Comparison of ENCODE assay signal across 20 cellular contexts in genomic region chr2:225895126-225895525, GRCh38.
DNase-seq lines count a peak whose midpoint lies in the region; ATAC-seq and TF ChIP-seq lines count a peak whose summit lies in the region.
"Had no signal": no experiment of that assay in that cellular context is flagged by ENCODE, and none has a peak within 500 bp of the region (broad histone marks: within the 10 kb centered on the region; RNA-seq: fewer than 3 reads in every experiment).

No MANE protein-coding gene starts in this region.

- H3K79me1 ChIP-seq in IMR-90 (ENCODE audit: low read depth in 1 of 2, low read length in 2 of 2), result no peaks in the 10 kb centered on the region

- H4K20me1 ChIP-seq in IMR-90 (ENCODE audit: insufficient read depth, low read length) (no peaks in the 10 kb centered on the region), smooth muscle cell (ENCODE audit: low read depth) (no peaks in the 10 kb centered on the region)
- H4K20me1 ChIP-seq: BLaER1 had no signal

- H3K4me3 ChIP-seq in IMR-90 (ENCODE audit: insufficient read depth, low read depth, low read length), result no peak overlapping the region
- no peak overlapping the region for H3K4me3 ChIP-seq in astrocyte of the cerebellum (ENCODE audit: low read depth, low read length)
- no peak overlapping the region for H3K4me3 ChIP-seq in smooth muscle cell
- H3K4me3 ChIP-seq: BLaER1, hepatocyte, PC-9, testis had no signal

- H3K14ac ChIP-seq in IMR-90 (replicated peaks; ENCODE audit: low read depth, low read length), result no peak overlapping the region

- H2AFZ ChIP-seq in IMR-90 (replicated peaks; ENCODE audit: low read length, poor library complexity) (no peak overlapping the region), smooth muscle cell (ENCODE audit: low read depth) (no peak overlapping the region)
- H2AFZ ChIP-seq: hepatocyte, PC-9 had no signal

- CTCF ChIA-PET in IMR-90 (lab: Yijun Ruan, JAX), result interaction anchor here (0.6 to 0.8 kb wide), 2 partner anchors 762 to 907 kb away, joined by 3 to 4 read pairs; no protein-coding TSS in a partner anchor

- TF ChIP-seq CTCF in IMR-90 (conservative IDR thresholded peaks at IDR 0.05; ENCODE audit: low read depth, low read length) (no peak), astrocyte of the cerebellum (IDR thresholded peaks at IDR 0.05; ENCODE audit: low read depth, low read length, missing control alignments) (no peak), smooth muscle cell (IDR thresholded peaks at IDR 0.05; ENCODE audit: borderline replicate concordance, insufficient read depth, poor library complexity, severe bottlenecking) (no peak)

- H2BK15ac ChIP-seq in IMR-90 (ENCODE audit: low read depth, low read length), result peak overlapping the region; percentile 61; the same call in 1 of the 3 replicates

- dilution Hi-C loops in IMR-90 (cut with HindIII; ENCODE audit: low sequenced_read_pairs, unreplicated experiment), result no loop called here

- H3K56ac ChIP-seq in IMR-90 (ENCODE audit: extremely low read depth, insufficient read depth, low read length), result no peak overlapping the region

- TF ChIP-seq POLR2A in IMR-90 (IDR thresholded peaks at IDR 0.05; ENCODE audit: low read depth, low read length), result no peak

- H3K9me1 ChIP-seq in IMR-90 (ENCODE audit: insufficient read depth, low read length), result 0 out of 2 replicates have a peak, but pooled peaks cover 3% of the 10 kb centered on the region

- POLR2A ChIA-PET in IMR-90 (lab: Charles Lee; ENCODE audit: unreplicated experiment), result no interaction called here

- no peak overlapping the region for H3K23ac ChIP-seq in IMR-90 (ENCODE audit: low read depth, low read length)

- H3K4ac ChIP-seq in IMR-90 (ENCODE audit: low read depth, low read length), result peak overlapping the region; percentile 43; the same call in 1 of the 2 replicates

- no TSS peak for BruUV-seq in IMR-90 (replicated peaks; lab: Mats Ljungman, UMichigan)

- no peak overlapping the region for H4K5ac ChIP-seq in IMR-90 (ENCODE audit: low read depth, low read length)

- in situ Hi-C loops in IMR-90 (cut with MboI; ENCODE audit: low sequenced_read_pairs), result loop anchor here (25.0 kb wide), 1 partner anchor 292 kb away; no protein-coding TSS in a partner anchor
- in situ Hi-C loops in astrocyte of the cerebellum (cut with HindIII; ENCODE audit: low sequenced_read_pairs), result loop anchor here (25.0 kb wide), 1 partner anchor 892 kb away; the partner anchor contains the start of gene IRS1

- H3K9me3 ChIP-seq in IMR-90 (ENCODE audit: control insufficient read depth, insufficient read depth, low read length), result no peaks in the 10 kb centered on the region
- H3K9me3 ChIP-seq in smooth muscle cell (replicated peaks; ENCODE audit: low read depth), result no peaks in the 10 kb centered on the region
- H3K9me3 ChIP-seq: BLaER1, testis had no signal

- 0 out of 2 replicates have a peak overlapping the region, but pooled peaks have one; percentile 44 for H2AK5ac ChIP-seq in IMR-90 (ENCODE audit: low read depth, low read length)

- no peak overlapping the region for H3K27ac ChIP-seq in IMR-90 (ENCODE audit: insufficient read depth, low read length)
- H3K27ac ChIP-seq in smooth muscle cell (ENCODE audit: low read depth), result peak overlapping the region; percentile 68
- H3K27ac ChIP-seq: BLaER1, brain microvascular endothelial cell, hepatocyte, PC-9, testis had no signal

- H3F3A ChIP-seq in smooth muscle cell (ENCODE audit: low read depth), result no peaks in the 10 kb centered on the region

- peak overlapping the region; percentile 38; the same call in 1 of the 2 replicates for H2BK120ac ChIP-seq in IMR-90 (ENCODE audit: low read depth, low read length)

- no peak for TF ChIP-seq RAD21 in IMR-90 (IDR thresholded peaks at IDR 0.05; ENCODE audit: low read length)

- H3K9ac ChIP-seq in IMR-90 (ENCODE audit: low read depth, low read length) (no peak overlapping the region), smooth muscle cell (ENCODE audit: low read depth) (peak overlapping the region; percentile 49)
- H3K9ac ChIP-seq: BLaER1 had no signal

- no peaks in the 10 kb centered on the region for H3K79me2 ChIP-seq in smooth muscle cell (ENCODE audit: low read depth)
- H3K79me2 ChIP-seq: hepatocyte had no signal

- H3K4me2 ChIP-seq in IMR-90 (ENCODE audit: low read depth, low read length) (no peak overlapping the region), smooth muscle cell (no peak overlapping the region)
- H3K4me2 ChIP-seq: BLaER1, hepatocyte, PC-9 had no signal

- DNase-seq in IMR-90 (peak; percentile 28), astrocyte of the cerebellum (ENCODE audit: low read depth) (peak; percentile 43), fibroblast of the conjunctiva (ENCODE audit: low read depth) (peak; percentile 9), smooth muscle cell (lab: John Stamatoyannopoulos, UW; ENCODE audit: unreplicated experiment) (no peak), RKO (ENCODE audit: low spot score) (no peak), cardiac septum (ENCODE audit: low spot score) (no peak)
- DNase-seq: activated CD4-positive, alpha-beta T cell treated with anti-CD3 and anti-CD28 coated beads, Interleukin-2, amount 50 U/mL, for 1 hour; activated naive CD4-positive, alpha-beta T cell treated with Interleukin-2 at 50 U/mL for 16 hours; GDM1; islet precursor cell; Kasumi-1; natural killer cell; NCI-H1105 treated with DMSO at 0.1 percent for 48 hours; NCI-H526; PC-9; testis had no signal

- no peak overlapping the region for H3K18ac ChIP-seq in IMR-90 (ENCODE audit: low read depth, low read length)

- peaks cover 10% of the 10 kb centered on the region for H3K4me1 ChIP-seq in IMR-90 (ENCODE audit: control insufficient read depth, insufficient read depth, low read length)
- no peaks in the 10 kb centered on the region for H3K4me1 ChIP-seq in smooth muscle cell (ENCODE audit: low read depth)
- H3K4me1 ChIP-seq: BLaER1 had no signal

- no peaks in the 10 kb centered on the region for H3K36me3 ChIP-seq in IMR-90 (ENCODE audit: control insufficient read depth, insufficient read depth, low read length)
- no peaks in the 10 kb centered on the region for H3K36me3 ChIP-seq in smooth muscle cell (ENCODE audit: low read depth)
- H3K36me3 ChIP-seq: BLaER1, brain microvascular endothelial cell had no signal

- H2AK9ac ChIP-seq in IMR-90 (replicated peaks; ENCODE audit: low read depth, low read length, poor library complexity), result no peak overlapping the region

- H2BK5ac ChIP-seq in IMR-90 (ENCODE audit: low read depth, low read length, poor library complexity, severe bottlenecking), result no peak overlapping the region

- ATAC-seq in IMR-90 (ENCODE audit: low read depth), result no peak
- no peak for ATAC-seq in GM19455 (IDR thresholded peaks at IDR 0.05; ENCODE audit: unreplicated experiment)
- ATAC-seq: natural killer cell had no signal

- H3K27me3 ChIP-seq in IMR-90 (ENCODE audit: control insufficient read depth, insufficient read depth, low read length) (no peaks in the 10 kb centered on the region), smooth muscle cell (ENCODE audit: low read depth) (no peaks in the 10 kb centered on the region)
- H3K27me3 ChIP-seq: BLaER1, brain microvascular endothelial cell, hepatocyte, testis had no signal

- peak overlapping the region; percentile 13; the same call in 1 of the 2 replicates for H4K91ac ChIP-seq in IMR-90 (ENCODE audit: insufficient read depth, low read depth, low read length)

- peak overlapping the region; percentile 35 to 54; a peak in 2 of 4 replicates for H4K8ac ChIP-seq in IMR-90 (ENCODE audit: low read depth in 2 of 2, low read length in 2 of 2)

- WGBS in IMR-90 (ENCODE audit: extremely low coverage in 2 of 2, insufficient read length in 1 of 2), 2 experiments, result no CpG with 5 or more reads among the region's 1 CpG
- WGBS in smooth muscle cell (ENCODE audit: low lambda C conversion rate), result 84% methylated on average over 1 of the region's 1 CpG

- intact Hi-C loops in IMR-90 (cut with micrococcal nuclease), result loop anchor here (2.0 kb wide), 1 partner anchor 220 kb away; no protein-coding TSS in a partner anchor
- intact Hi-C loops in cardiac septum (cut with DNase I), result no loop called here

- peak overlapping the region; percentile 67; the same call in 1 of the 2 replicates for H2BK20ac ChIP-seq in IMR-90 (ENCODE audit: low read depth, low read length)

TF ChIP-seq in IMR-90, 13 proteins besides CTCF, POLR2A, EP300 and RAD21:
- TF ChIP-seq, protein P1, sequence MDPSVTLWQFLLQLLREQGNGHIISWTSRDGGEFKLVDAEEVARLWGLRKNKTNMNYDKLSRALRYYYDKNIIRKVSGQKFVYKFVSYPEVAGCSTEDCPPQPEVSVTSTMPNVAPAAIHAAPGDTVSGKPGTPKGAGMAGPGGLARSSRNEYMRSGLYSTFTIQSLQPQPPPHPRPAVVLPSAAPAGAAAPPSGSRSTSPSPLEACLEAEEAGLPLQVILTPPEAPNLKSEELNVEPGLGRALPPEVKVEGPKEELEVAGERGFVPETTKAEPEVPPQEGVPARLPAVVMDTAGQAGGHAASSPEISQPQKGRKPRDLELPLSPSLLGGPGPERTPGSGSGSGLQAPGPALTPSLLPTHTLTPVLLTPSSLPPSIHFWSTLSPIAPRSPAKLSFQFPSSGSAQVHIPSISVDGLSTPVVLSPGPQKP (IDR thresholded peaks at IDR 0.05; ENCODE audit: borderline replicate concordance, low read depth, low read length), result no peak
- TF ChIP-seq SMC3 (IDR thresholded peaks at IDR 0.05; ENCODE audit: low read depth, low read length) (no peak), NFE2L2 (IDR thresholded peaks at IDR 0.05; ENCODE audit: low read depth, low read length) (no peak), USF2 (IDR thresholded peaks at IDR 0.05; ENCODE audit: low read depth, low read length) (no peak), RFX5 (IDR thresholded peaks at IDR 0.05; ENCODE audit: low read depth, low read length) (no peak), CHD1 (IDR thresholded peaks at IDR 0.05; ENCODE audit: low read depth, low read length) (no peak), MAFK (IDR thresholded peaks at IDR 0.05; ENCODE audit: low read depth, low read length) (no peak)

Comparison
In these comparisons a context has a peak if more than half of its experiments do, and no peak if none do; other contexts are left out.
1. DNase-seq: peak in IMR-90 (single experiment), astrocyte of the cerebellum (single experiment) and fibroblast of the conjunctiva (single experiment); none in smooth muscle cell (single experiment), RKO (single experiment) and cardiac septum (single experiment).